1 cellular context compared by ENCODE assay signal in the genomic region with DNA sequence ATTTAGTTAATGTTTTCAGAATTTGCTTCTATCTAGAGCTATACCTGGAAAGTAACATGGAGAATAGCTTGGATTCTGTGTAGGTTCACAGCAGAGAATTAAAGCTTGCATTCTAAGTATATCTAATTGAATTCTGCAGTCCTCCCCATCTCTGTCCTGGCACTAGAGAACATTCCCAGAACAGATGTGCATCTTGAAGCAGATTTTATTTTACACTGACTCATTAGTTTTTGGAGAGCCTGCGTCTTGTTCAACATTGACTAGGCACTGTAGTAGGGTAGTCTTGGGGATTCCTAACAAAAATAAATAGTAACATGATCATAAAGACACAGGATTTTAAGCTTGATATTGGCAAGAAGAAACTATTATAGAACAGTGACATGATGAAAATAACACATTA.
TF ChIP-seq lines count a peak whose summit lies in the region.

No MANE protein-coding gene starts in this region.

TF ChIP-seq in IMR-90, 13 proteins besides CTCF, POLR2A, EP300 and RAD21:
- TF ChIP-seq MAZ (IDR thresholded peaks at IDR 0.05; ENCODE audit: borderline replicate concordance, low read depth, low read length) (no peak), CEBPB (IDR thresholded peaks at IDR 0.05; ENCODE audit: low read depth, low read length) (no peak), MXI1 (IDR thresholded peaks at IDR 0.05; ENCODE audit: borderline replicate concordance, low read depth, low read length) (no peak), FOS (IDR thresholded peaks at IDR 0.05; ENCODE audit: low read depth, low read length) (no peak)
- TF ChIP-seq, protein P1, sequence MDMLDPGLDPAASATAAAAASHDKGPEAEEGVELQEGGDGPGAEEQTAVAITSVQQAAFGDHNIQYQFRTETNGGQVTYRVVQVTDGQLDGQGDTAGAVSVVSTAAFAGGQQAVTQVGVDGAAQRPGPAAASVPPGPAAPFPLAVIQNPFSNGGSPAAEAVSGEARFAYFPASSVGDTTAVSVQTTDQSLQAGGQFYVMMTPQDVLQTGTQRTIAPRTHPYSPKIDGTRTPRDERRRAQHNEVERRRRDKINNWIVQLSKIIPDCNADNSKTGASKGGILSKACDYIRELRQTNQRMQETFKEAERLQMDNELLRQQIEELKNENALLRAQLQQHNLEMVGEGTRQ (IDR thresholded peaks at IDR 0.05; ENCODE audit: low read depth, low read length): no peak
